ENCODE assay signal across 13 cellular contexts in the genomic region with DNA sequence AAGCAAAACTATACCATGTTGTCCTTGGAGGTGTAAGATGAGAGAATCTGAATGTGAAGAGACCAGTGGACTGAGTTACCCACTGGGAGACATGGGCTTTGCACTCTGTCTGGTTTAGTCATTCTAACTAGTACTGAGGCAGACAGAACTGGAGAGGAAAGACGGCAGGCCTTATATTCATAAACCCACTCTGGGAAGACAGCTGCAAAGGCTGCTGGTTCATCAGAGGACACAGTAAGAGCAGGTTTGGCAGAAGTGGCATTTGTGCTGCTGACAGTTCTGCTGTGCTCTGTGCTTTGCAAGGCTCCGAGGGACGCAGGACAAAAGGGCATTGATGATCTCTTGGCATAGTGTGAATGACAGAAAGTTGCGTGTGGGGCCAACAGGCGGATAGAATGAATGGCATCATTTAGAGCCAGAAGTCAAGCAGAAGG.
DNase-seq lines count a peak whose midpoint lies in the region; ATAC-seq and TF ChIP-seq lines count a peak whose summit lies in the region.
"Had no signal": no experiment of that assay in that cellular context is flagged by ENCODE, and none has a peak within 500 bp of the region (broad histone marks: within the 10 kb centered on the region; RNA-seq: fewer than 3 reads in every experiment).

No MANE protein-coding gene starts in this region.

- no peaks in the 10 kb centered on the region for H3K27me3 Mint-ChIP-seq in MCF 10A (ENCODE audit: insufficient read depth, unreplicated experiment)

- POLR2A ChIA-PET in MCF 10A (lab: Yijun Ruan, JAX): no interaction called here

- H3K27me3 ChIP-seq in breast epithelium (no peaks in the 10 kb centered on the region), foreskin keratinocyte (no peaks in the 10 kb centered on the region)

- H3K36me3 ChIP-seq in breast epithelium: no peaks in the 10 kb centered on the region

- H3K4me3 Mint-ChIP-seq in MCF 10A (ENCODE audit: unreplicated experiment): no peak overlapping the region

- H3K27ac ChIP-seq in breast epithelium: peak overlapping the region; percentile 56 to 73
- H3K27ac ChIP-seq in foreskin keratinocyte: no peak overlapping the region
- H3K27ac ChIP-seq: A549 had no signal

- H3K9me3 Mint-ChIP-seq in MCF 10A (ENCODE audit: unreplicated experiment): no peaks in the 10 kb centered on the region

- H3K36me3 Mint-ChIP-seq in MCF 10A (ENCODE audit: insufficient read depth, unreplicated experiment): no peaks in the 10 kb centered on the region

- no peaks in the 10 kb centered on the region for H3K9me3 ChIP-seq in breast epithelium
- H3K9me3 ChIP-seq: A549 had no signal

- no peaks in the 10 kb centered on the region for H3K4me1 Mint-ChIP-seq in MCF 10A (ENCODE audit: insufficient read depth, unreplicated experiment)

- peaks cover 0 to 4% of the 10 kb centered on the region in 2 donors for H3K4me1 ChIP-seq in breast epithelium
- no peaks in the 10 kb centered on the region for H3K4me1 ChIP-seq in foreskin keratinocyte

- H3K4me3 ChIP-seq in breast epithelium (peak overlapping the region in 1 of 3 donors; percentile 19), fibroblast of the aortic adventitia (ENCODE audit: low read depth, low read length) (peak overlapping the region; percentile 0)
- H3K4me3 ChIP-seq: A549 had no signal

- no peak for TF ChIP-seq POLR2A in breast epithelium (IDR thresholded peaks at IDR 0.05)

- peak in 1 of 2 donors; percentile 80 for DNase-seq in breast epithelium (ENCODE audit: low spot score in 2 of 2)
- DNase-seq in MCF 10A (ENCODE audit: unreplicated experiment): no peak
- no peak for DNase-seq in fibroblast of the aortic adventitia (ENCODE audit: low read depth)
- DNase-seq in myocyte (ENCODE audit: low read depth): peak; percentile 90
- DNase-seq in foreskin keratinocyte: no peak
- no peak for DNase-seq in DMS53 treated with DMSO at 0.1 percent for 48 hours (lab: John Stamatoyannopoulos, UW; ENCODE audit: unreplicated experiment)
- no peak for DNase-seq in activated gamma-delta T cell treated with Interleukin-2 at 50 U/mL for 16 hours
- DNase-seq: activated CD8-positive, alpha-beta memory T cell treated with anti-CD3 and anti-CD28 coated beads, Interleukin-2, amount 50 U/mL, for 4 hours; dermis blood vessel endothelial cell; NCI-H2081 had no signal

- intact Hi-C loops in breast epithelium (cut with DNase I; ENCODE audit: low total_unique reads): no loop called here
- intact Hi-C loops in MCF 10A (cut with micrococcal nuclease): no loop called here

- TF ChIP-seq CTCF in breast epithelium (IDR thresholded peaks at IDR 0.05) (no peak), MCF 10A (IDR thresholded peaks at IDR 0.05; ENCODE audit: unreplicated experiment) (no peak), fibroblast of the aortic adventitia (IDR thresholded peaks at IDR 0.05; ENCODE audit: insufficient read depth, low read length) (no peak), foreskin keratinocyte (conservative IDR thresholded peaks at IDR 0.05) (no peak)

- BruUV-seq in MCF 10A (replicated peaks; lab: Mats Ljungman, UMichigan): no TSS peak

- CTCF ChIA-PET in MCF 10A (lab: Yijun Ruan, JAX): interaction anchor here (0.6 kb wide), 2 partner anchors 15 to 1647 kb away, joined by 3 read pairs; no protein-coding TSS in a partner anchor

- no peak overlapping the region for H3K27ac Mint-ChIP-seq in MCF 10A (ENCODE audit: low read depth, unreplicated experiment)

- no peak for ATAC-seq in foreskin keratinocyte
- ATAC-seq in GM18873 (IDR thresholded peaks at IDR 0.05; ENCODE audit: low FRiP score, unreplicated experiment): no peak
- ATAC-seq: A549, SK-N-SH treated with all-trans-retinoic acid at 6 μM for 48 hours had no signal
